36 cellular contexts compared by ENCODE assay signal in genomic region chr15:101511717-101512116, GRCh38. TPM values are rescaled to one million over a fixed set of nuclear protein-coding genes. Genes with fewer than 3 reads are reported as not detected.
A peak's percentile ranks its signal among the peaks of the same experiment; 100 is the strongest.
DNase-seq lines count a peak whose midpoint lies in the region; ATAC-seq, FAIRE-seq and TF ChIP-seq lines count a peak whose summit lies in the region.
"Had no signal": no experiment of that assay in that cellular context is flagged by ENCODE, and none has a peak within 500 bp of the region (broad histone marks: within the 10 kb centered on the region; RNA-seq: fewer than 3 reads in every experiment).

No MANE protein-coding gene starts in this region.

- DNase-seq in activated effector memory CD4-positive, alpha-beta T cell treated with anti-CD3 and anti-CD28 coated beads, Interleukin-2, amount 50 U/mL, for 16 hours = peak; percentile 24
- DNase-seq in activated effector memory CD4-positive, alpha-beta T cell treated with Interleukin-2 at 50 U/mL for 16 hours = no peak
- DNase-seq in A549 (ENCODE audit: low read depth in 1 of 2, low spot score in 1 of 2) (no peak), kidney (no peak), NCI-H128 (lab: John Stamatoyannopoulos, UW; ENCODE audit: unreplicated experiment) (no peak), DMS114 treated with DMSO at 0.1 percent for 48 hours (lab: John Stamatoyannopoulos, UW; ENCODE audit: unreplicated experiment) (no peak)
- no peak for DNase-seq in activated CD4-positive, alpha-beta memory T cell treated with anti-CD3 and anti-CD28 coated beads for 36 hours
- DNase-seq: 8988T; ACHN; AML-193; BE2C; C1 segment of cervical spinal cord; Caco-2; Calu3; CD4-positive, alpha-beta memory T cell; CD4-positive, alpha-beta T cell; CD4-positive, CD25-positive, alpha-beta regulatory T cell; CD8-positive, alpha-beta memory T cell; COR-L47; DMS 273 treated with DMSO at 0.1 percent for 48 hours; DMS153; DMS53; DMS79; DMS79 treated with DMSO at 0.1 percent for 48 hours; DND-41; EL had no signal

- no peak overlapping the region for H3K27ac ChIP-seq in A549
- H3K27ac ChIP-seq in HEK293 (ENCODE audit: extremely low read depth, low read depth, low read length) = no peak overlapping the region
- no peak overlapping the region for H3K27ac ChIP-seq in kidney (ENCODE audit: low read depth in 2 of 2, low read length in 2 of 2)
- H3K27ac ChIP-seq: 22Rv1; BLaER1; BLaER1 treated with 17β-estradiol and CSF1 and Interleukin-3, amounts not matched to agents 10 nM and 100 nM; C4-2B had no signal

- H3K9me3 ChIP-seq in A549 (peaks cover 11% of the 10 kb centered on the region; the same call in 2 of the 3 replicates), HEK293 (ENCODE audit: control insufficient read depth, insufficient read depth, low read depth, low read length) (peaks cover 10% of the 10 kb centered on the region), kidney (ENCODE audit: control insufficient read depth in 1 of 2, low read length in 2 of 2) (peaks cover 3 to 4% of the 10 kb centered on the region in 2 donors)
- H3K9me3 ChIP-seq: BE2C had no signal

- no peak overlapping the region for H3K4me3 Mint-ChIP-seq in activated CD4-positive, alpha-beta memory T cell treated with anti-CD3 and anti-CD28 coated beads for 36 hours
- H3K4me3 Mint-ChIP-seq: B cell; CD14-positive monocyte; CD4-positive, alpha-beta memory T cell; CD4-positive, alpha-beta T cell; CD4-positive, CD25-positive, alpha-beta regulatory T cell; CD8-positive, alpha-beta memory T cell; CD8-positive, alpha-beta T cell had no signal

- intact Hi-C loops in kidney (cut with DNase I) = no loop called here
- intact Hi-C loops in activated CD4-positive, alpha-beta memory T cell treated with anti-CD3 and anti-CD28 coated beads for 36 hours (cut with micrococcal nuclease) = no loop called here

- no peak for TF ChIP-seq POLR2A in A549 (IDR thresholded peaks at IDR 0.05; ENCODE audit: low read length)

- no peak overlapping the region for H3K4me3 ChIP-seq in A549
- H3K4me3 ChIP-seq in HEK293 (ENCODE audit: low read depth, low read length) = no peak overlapping the region
- H3K4me3 ChIP-seq in kidney (ENCODE audit: low read length in 2 of 2) = no peak overlapping the region
- H3K4me3 ChIP-seq: BLaER1; BLaER1 treated with 17β-estradiol and CSF1 and Interleukin-3, amounts not matched to agents 10 nM and 100 nM had no signal

- H3K9me3 Mint-ChIP-seq in activated CD4-positive, alpha-beta memory T cell treated with anti-CD3 and anti-CD28 coated beads for 36 hours = peaks cover 15% of the 10 kb centered on the region

- no peak for TF ChIP-seq CTCF in A549 (IDR thresholded peaks at IDR 0.05)
- no peak for TF ChIP-seq CTCF in HEK293 (tag by site-specific recombination; IDR thresholded peaks at IDR 0.05)
- no peak for TF ChIP-seq CTCF in kidney (IDR thresholded peaks at IDR 0.05; ENCODE audit: borderline replicate concordance, extremely low read depth, insufficient read depth)

- FAIRE-seq in A549 (lab: Jason Lieb, UNC) (no peak), kidney (lab: Jason Lieb, UNC) (peak; percentile 57)
- FAIRE-seq: A204.1, D721Med had no signal

- no peaks in the 10 kb centered on the region for H3K4me1 Mint-ChIP-seq in activated CD4-positive, alpha-beta memory T cell treated with anti-CD3 and anti-CD28 coated beads for 36 hours (ENCODE audit: low read depth)
- H3K4me1 Mint-ChIP-seq: B cell; CD14-positive monocyte; CD4-positive, alpha-beta memory T cell; CD4-positive, CD25-positive, alpha-beta regulatory T cell; CD8-positive, alpha-beta memory T cell had no signal

- CTCF ChIA-PET in A549 (lab: Yijun Ruan, JAX) = interaction anchor here (2.0 to 5.6 kb wide), 2 partner anchors 9 to 130 kb away, joined by 7 to 46 read pairs; no protein-coding TSS in a partner anchor
- CTCF ChIA-PET in HEK293 (lab: Yijun Ruan, JAX) = interaction anchor here (0.6 to 5.3 kb wide), 3 partner anchors 9 to 68 kb away, joined by 3 to 67 read pairs (median 3); no protein-coding TSS in a partner anchor
- CTCF ChIA-PET in activated CD4-positive, alpha-beta memory T cell treated with anti-CD3 and anti-CD28 coated beads for 36 hours (lab: Charles Lee) = interaction anchor here (0.7 to 1.5 kb wide), 2 partner anchors 8 to 10 kb away, joined by 3 to 6 read pairs; no protein-coding TSS in a partner anchor

- peaks cover 6% of the 10 kb centered on the region for H3K27me3 Mint-ChIP-seq in activated CD4-positive, alpha-beta memory T cell treated with anti-CD3 and anti-CD28 coated beads for 36 hours

- POLR2A ChIA-PET in A549 (lab: Yijun Ruan, JAX) = no interaction called here
- POLR2A ChIA-PET in HEK293 (lab: Yijun Ruan, JAX) = interaction anchor here (0.6 kb wide), 1 partner anchor 12 kb away, joined by 4 read pairs; no protein-coding TSS in a partner anchor
- POLR2A ChIA-PET in activated CD4-positive, alpha-beta memory T cell treated with anti-CD3 and anti-CD28 coated beads for 36 hours (lab: Charles Lee) = no interaction called here

- no peak for TF ChIP-seq EP300 in A549 (IDR thresholded peaks at IDR 0.05)

- H3K4me1 ChIP-seq in A549 (no peaks in the 10 kb centered on the region), HEK293 (ENCODE audit: control insufficient read depth, insufficient read depth, low read length) (no peaks in the 10 kb centered on the region), kidney (ENCODE audit: control insufficient read depth in 1 of 2, insufficient read depth in 1 of 2, low read depth in 1 of 2, low read length in 2 of 2) (no peaks in the 10 kb centered on the region)
- H3K4me1 ChIP-seq: BE2C, Caco-2 had no signal

- no peak for TF ChIP-seq RAD21 in A549 (conservative IDR thresholded peaks at IDR 0.05 in 1 of 2, IDR thresholded peaks at IDR 0.05 in 1 of 2)

- ATAC-seq in A549 = no peak
- ATAC-seq: CD8-positive, alpha-beta T cell had no signal

- H3K4me2 ChIP-seq in A549 = no peak overlapping the region
- H3K4me2 ChIP-seq: BLaER1; BLaER1 treated with 17β-estradiol and CSF1 and Interleukin-3, amounts not matched to agents 10 nM and 100 nM had no signal

- H3K36me3 Mint-ChIP-seq in activated CD4-positive, alpha-beta memory T cell treated with anti-CD3 and anti-CD28 coated beads for 36 hours = peaks cover 3% of the 10 kb centered on the region
- H3K36me3 Mint-ChIP-seq: CD14-positive monocyte; CD4-positive, CD25-positive, alpha-beta regulatory T cell; CD8-positive, alpha-beta memory T cell; CD8-positive, alpha-beta T cell had no signal

- no peak overlapping the region for H3K9ac ChIP-seq in kidney (ENCODE audit: low read length in 2 of 2)
- H3K9ac ChIP-seq: BLaER1; BLaER1 treated with 17β-estradiol and CSF1 and Interleukin-3, amounts not matched to agents 10 nM and 100 nM had no signal

- H3K27ac Mint-ChIP-seq in activated CD4-positive, alpha-beta memory T cell treated with anti-CD3 and anti-CD28 coated beads for 36 hours = no peak overlapping the region
- H3K27ac Mint-ChIP-seq: B cell; CD14-positive monocyte; CD4-positive, alpha-beta memory T cell; CD4-positive, alpha-beta T cell; CD4-positive, CD25-positive, alpha-beta regulatory T cell; CD8-positive, alpha-beta memory T cell; CD8-positive, alpha-beta T cell had no signal

- H3K36me3 ChIP-seq in HEK293 (ENCODE audit: control insufficient read depth in 2 of 2, insufficient read depth in 1 of 2, low read length in 2 of 2) = no peaks in the 10 kb centered on the region
- no peaks in the 10 kb centered on the region for H3K36me3 ChIP-seq in kidney (ENCODE audit: control insufficient read depth in 1 of 2, insufficient read depth in 2 of 2, low read length in 2 of 2)
- H3K36me3 ChIP-seq: BE2C; BLaER1; BLaER1 treated with 17β-estradiol and CSF1 and Interleukin-3, amounts not matched to agents 10 nM and 100 nM had no signal

TF ChIP-seq in A549, 52 proteins besides CTCF, POLR2A, EP300 and RAD21:
- TF ChIP-seq ATOH8 (CRISPR knock-in tag; IDR thresholded peaks at IDR 0.05; ENCODE audit: low read depth) (no peak), ZC3H11A (IDR thresholded peaks at IDR 0.05) (peak; percentile 43)

RNA-seq across cellular contexts. Expression of gene PCSK6, which starts 22.2 kb away (rescaled TPM):
- polyA plus RNA-seq in A549 (2011; rRNA removed) = 15.2 and 20.1 TPM in 2 replicates
- polyA plus RNA-seq in A549 (2012; cell fraction: cytosol; rRNA removed) = 12.2 and 16.7 TPM in 2 replicates
- polyA plus RNA-seq in A549 (2012; cell fraction: nucleus; rRNA removed) = 12.2 and 21.3 TPM in 2 replicates
- polyA plus RNA-seq in A549 (2017; fragmentation: RNase III; extraction: RNeasy Plus Mini Kit Qiagen cat#74134 plus additional on column Dnase treatment) = 10.0 to 11.1 TPM (median 10.8 TPM) in 3 replicates
- polyA minus RNA-seq in A549 (2011; rRNA and poly(A)+ RNA removed) = 32.2 and 37.3 TPM in 2 replicates
- total RNA-seq in kidney = 7.3 TPM
- 3.8 TPM for polyA plus RNA-seq in kidney (ENCODE audit: insufficient read depth, low read depth, low replicate concordance)
- total RNA-seq in activated CD4-positive, alpha-beta memory T cell treated with anti-CD3 and anti-CD28 coated beads for 36 hours = under 1 TPM; 0.24 to 0.58 TPM
